8 cellular contexts compared by ENCODE assay signal in genomic region chr9:120928720-120929389, GRCh38. TPM values are rescaled to one million over a fixed set of nuclear protein-coding genes. Genes with fewer than 3 reads are reported as not detected.
DNase-seq lines count a peak whose midpoint lies in the region; ATAC-seq, FAIRE-seq and TF ChIP-seq lines count a peak whose summit lies in the region.

No MANE protein-coding gene starts in this region.

- H3K9ac ChIP-seq in mucosa of rectum (ENCODE audit: low read depth in 1 of 2, low read length in 2 of 2): peak overlapping the region; percentile 75 to 79

- peak; percentile 38 for ATAC-seq in HG02588 (IDR thresholded peaks at IDR 0.05; ENCODE audit: unreplicated experiment)

- H3K36me3 ChIP-seq in mucosa of rectum (ENCODE audit: control insufficient read depth in 2 of 2, insufficient read depth in 2 of 2, low read length in 2 of 2) (no peaks in the 10 kb centered on the region), stomach (no peaks in the 10 kb centered on the region)

- intact Hi-C loops in stomach (cut with DNase I; ENCODE audit: low total_unique reads): loop anchor here (10.0 kb wide), 1 partner anchor 54 kb away; the partner anchor contains the start of gene PHF19

- no peaks in the 10 kb centered on the region for H3K27me3 ChIP-seq in mucosa of rectum (ENCODE audit: control insufficient read depth in 2 of 2, insufficient read depth in 2 of 2, low read length in 2 of 2)
- no peaks in the 10 kb centered on the region for H3K27me3 ChIP-seq in stomach

- H3K9me3 ChIP-seq in mucosa of rectum (ENCODE audit: control insufficient read depth in 2 of 2, low read length in 2 of 2) (no peaks in the 10 kb centered on the region), stomach (no peaks in the 10 kb centered on the region)

- peak overlapping the region; percentile 73 to 87 for H3K27ac ChIP-seq in mucosa of rectum (ENCODE audit: low read depth in 2 of 2, low read length in 2 of 2)
- H3K27ac ChIP-seq in stomach: peak overlapping the region; percentile 90 to 97 (median 92)

- 1 to 3% (median 1%) methylated on average over 6 to 72 of the region's 72 CpGs for WGBS in stomach, 5 donors

- DNase-seq in GM12891 (ENCODE audit: insufficient read length, low spot score): peak; percentile 53
- DNase-seq in NCI-H2227 (lab: John Stamatoyannopoulos, UW; ENCODE audit: unreplicated experiment): peak; percentile 58
- DNase-seq in activated T-cell treated with anti-CD3 and anti-CD28 coated beads for 4 hours: peak; percentile 60
- DNase-seq in epithelial cell of proximal tubule (ENCODE audit: low read depth): no peak
- peak; percentile 83 for DNase-seq in stomach
- no peak for DNase-seq in NCI-H2196 (lab: John Stamatoyannopoulos, UW; ENCODE audit: unreplicated experiment)

- TF ChIP-seq CTCF in epithelial cell of proximal tubule (conservative IDR thresholded peaks at IDR 0.05; ENCODE audit: low read depth, low read length) (no peak), stomach (IDR thresholded peaks at IDR 0.05) (peak in 4 of 7 experiments; percentile 9 to 35 (median 15))

- peak overlapping the region; percentile 78 for H3K4me3 ChIP-seq in epithelial cell of proximal tubule (ENCODE audit: low read depth, low read length)
- peak overlapping the region; percentile 73 to 77 for H3K4me3 ChIP-seq in mucosa of rectum (ENCODE audit: low read length in 2 of 2)
- peak overlapping the region; percentile 63 to 85 (median 68) for H3K4me3 ChIP-seq in stomach

- TF ChIP-seq EP300 in stomach (IDR thresholded peaks at IDR 0.05): no peak

- H3K4me1 ChIP-seq in mucosa of rectum (ENCODE audit: control insufficient read depth in 2 of 2, insufficient read depth in 2 of 2, low read length in 2 of 2) (peaks cover 12 to 19% of the 10 kb centered on the region in 2 donors), stomach (peaks cover 23 to 76% (median 38%) of the 10 kb centered on the region in 4 donors)

- TF ChIP-seq POLR2A in GM12891 (IDR thresholded peaks at IDR 0.05; ENCODE audit: low read depth, low read length): peak; percentile 70
- peak in 1 of 4 donors; percentile 23 for TF ChIP-seq POLR2A in stomach (IDR thresholded peaks at IDR 0.05)

- peak; percentile 69 for FAIRE-seq in GM12891 (lab: Jason Lieb, UNC)

TF ChIP-seq in GM12891, 5 proteins besides CTCF, POLR2A, EP300 and RAD21:
- TF ChIP-seq PAX5 (IDR thresholded peaks at IDR 0.05; ENCODE audit: insufficient read depth, low read length, severe bottlenecking): peak; percentile 29
- peak; percentile 59; the same call in 1 of the 2 replicates for TF ChIP-seq TAF1 (IDR thresholded peaks at IDR 0.05; ENCODE audit: low read depth, low read length)
- no peak for TF ChIP-seq SPI1 (IDR thresholded peaks at IDR 0.05; ENCODE audit: low read depth, low read length)
- 0 out of 2 replicates have a peak, but pooled peaks have one; percentile 23 for TF ChIP-seq POU2F2 (IDR thresholded peaks at IDR 0.05; ENCODE audit: low read depth, low read length)
- TF ChIP-seq POLR2AphosphoS5 (IDR thresholded peaks at IDR 0.05; ENCODE audit: low read depth, low read length): peak; percentile 74; the same call in 1 of the 2 replicates

RNA-seq across cellular contexts. Expression of gene TRAF1, which starts 2.3 kb away (rescaled TPM):
- 107 TPM for polyA plus RNA-seq in GM12891 (2012; ENCODE audit: low read depth, missing spikeins)
- 4.5 and 5.9 TPM in 2 replicates for total RNA-seq in epithelial cell of proximal tubule
- total RNA-seq in stomach: 10 to 100 TPM in 1 of 5 donors, 1 to 10 TPM in 3, under 1 TPM in 1; 0.58 to 10.3 (median 2.8) TPM
- 1 to 10 TPM; 2.3 to 6.8 (median 3.7) TPM for polyA plus RNA-seq in stomach

RNA-seq across cellular contexts. Expression of gene PHF19, which starts 51.9 kb away (rescaled TPM):
- 65.4 TPM for polyA plus RNA-seq in GM12891 (2012; ENCODE audit: low read depth, missing spikeins)
- total RNA-seq in epithelial cell of proximal tubule: 86.2 and 122 TPM in 2 replicates
- total RNA-seq in stomach: 100 to 1,000 TPM in 1 of 5 donors, 10 to 100 TPM in 4; 13.3 to 251 (median 26.8) TPM
- polyA plus RNA-seq in stomach: 10 to 100 TPM; 10.7 to 28.3 (median 27.6) TPM

Comparison
In these comparisons a context has a peak if more than half of its experiments do, and no peak if none do; other contexts are left out.
1. DNase-seq: peak in GM12891 (single experiment), NCI-H2227 (single experiment), activated T-cell treated with anti-CD3 and anti-CD28 coated beads for 4 hours (single experiment) and stomach (single experiment); none in epithelial cell of proximal tubule (single experiment) and NCI-H2196 (single experiment).
2. Peak in every context shown above with its lines, with median percentiles within 50 percentile points of each other: H3K4me3 ChIP-seq.